13 cellular contexts compared by ENCODE assay signal in the genomic region with DNA sequence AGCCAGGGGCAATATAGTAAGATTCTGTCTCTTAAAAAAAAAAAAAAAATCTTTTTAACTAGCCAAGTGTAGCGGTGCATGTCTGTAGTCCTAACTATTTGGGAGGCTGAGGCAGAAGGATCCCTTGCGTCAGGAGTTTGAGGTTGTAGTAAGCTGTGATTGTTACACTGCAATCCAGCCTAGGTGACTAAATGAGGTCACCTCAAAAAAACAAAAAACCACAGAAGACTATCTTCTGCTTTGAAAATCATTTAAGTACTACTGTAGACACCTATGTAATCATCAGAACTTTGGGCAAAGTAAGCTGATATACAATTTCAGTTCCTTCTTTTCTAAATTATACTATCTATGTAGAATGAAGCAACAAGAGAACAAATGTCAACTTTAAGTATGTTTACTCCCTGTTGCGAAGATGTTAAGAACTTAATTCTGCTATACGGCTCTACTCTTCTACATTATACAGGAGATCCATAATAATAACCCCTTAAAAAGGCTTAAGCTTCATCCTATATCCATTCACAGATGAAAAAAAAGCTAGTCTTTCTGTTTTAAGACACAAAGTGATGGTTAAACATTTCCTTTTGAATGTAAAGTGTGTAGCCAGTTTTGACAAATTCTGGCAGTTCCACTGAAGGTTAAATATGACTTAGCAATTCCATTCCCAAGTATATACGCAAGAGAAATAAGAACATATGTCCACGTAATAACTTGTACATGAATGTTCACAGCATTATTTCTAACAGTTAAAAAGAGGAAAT. TPM values are rescaled to one million over a fixed set of nuclear protein-coding genes. Genes with fewer than 3 reads are reported as not detected.
DNase-seq lines count a peak whose midpoint lies in the region; ATAC-seq and TF ChIP-seq lines count a peak whose summit lies in the region.
"Had no signal": no experiment of that assay in that cellular context is flagged by ENCODE, and none has a peak within 500 bp of the region (broad histone marks: within the 10 kb centered on the region; RNA-seq: fewer than 3 reads in every experiment).

No MANE protein-coding gene starts in this region.

- peak; percentile 97 for ATAC-seq in GM18907 (IDR thresholded peaks at IDR 0.05; ENCODE audit: unreplicated experiment)
- ATAC-seq in HG02588 (IDR thresholded peaks at IDR 0.05; ENCODE audit: unreplicated experiment), result peak; percentile 96
- peak; percentile 98 for ATAC-seq in HG03439 (IDR thresholded peaks at IDR 0.05; ENCODE audit: unreplicated experiment)
- no peak for ATAC-seq in sciatic nerve
- ATAC-seq in psoas muscle, result no peak

- H3K4me1 ChIP-seq in psoas muscle, result no peaks in the 10 kb centered on the region
- H3K4me1 ChIP-seq: testis had no signal

- WGBS in psoas muscle, 3 donors, result 94 to 96% (median 96%) methylated on average over 6 of the region's 6 CpGs

- TF ChIP-seq CTCF in WERI-Rb-1 (IDR thresholded peaks at IDR 0.05; ENCODE audit: low read depth, low read length) (no peak), psoas muscle (IDR thresholded peaks at IDR 0.05) (no peak)

- H3K9me3 ChIP-seq in WERI-Rb-1 (ENCODE audit: severe bottlenecking) (no peaks in the 10 kb centered on the region), psoas muscle (no peaks in the 10 kb centered on the region)
- H3K9me3 ChIP-seq: testis had no signal

- intact Hi-C loops in sciatic nerve (cut with DNase I), result no loop called here
- intact Hi-C loops in psoas muscle (cut with DNase I), result no loop called here

- no peak overlapping the region for H3K27ac ChIP-seq in WERI-Rb-1
- H3K27ac ChIP-seq in psoas muscle, result no peak overlapping the region
- H3K27ac ChIP-seq: hepatocyte, testis had no signal

- no peaks in the 10 kb centered on the region for H3K36me3 ChIP-seq in WERI-Rb-1
- H3K36me3 ChIP-seq in psoas muscle (ENCODE audit: insufficient read depth in 1 of 2, low read depth in 1 of 2), result no peaks in the 10 kb centered on the region

- H3K27me3 ChIP-seq in WERI-Rb-1 (ENCODE audit: insufficient read depth, low read depth, severe bottlenecking), result no peaks in the 10 kb centered on the region
- H3K27me3 ChIP-seq in psoas muscle (ENCODE audit: insufficient read depth in 3 of 3, low read length in 2 of 3), result no peaks in the 10 kb centered on the region
- H3K27me3 ChIP-seq: hepatocyte, testis had no signal

- no peak overlapping the region for H3K4me3 ChIP-seq in WERI-Rb-1 (ENCODE audit: low read depth, low read length)
- H3K4me3 ChIP-seq in psoas muscle, result no peak overlapping the region
- H3K4me3 ChIP-seq: hepatocyte, testis had no signal

- peak; percentile 4 for DNase-seq in CD1c-positive myeloid dendritic cell (ENCODE audit: extremely low spot score)
- no peak for DNase-seq in sciatic nerve (ENCODE audit: low spot score)
- DNase-seq in WERI-Rb-1, result no peak
- DNase-seq in psoas muscle, result no peak
- DNase-seq in AG08396 (ENCODE audit: low spot score), result no peak
- DNase-seq: KBM-7, NCI-H748 treated with DMSO at 0.1 percent for 48 hours, T-helper 9 cell, testis had no signal

RNA-seq across cellular contexts. Expression of a gene that starts 15.2 kb away (rescaled TPM):
- total RNA-seq in sciatic nerve (not detected), psoas muscle (not detected)
- polyA plus RNA-seq in psoas muscle, result not detected
- polyA plus RNA-seq: hepatocyte had no signal

Comparison
In these comparisons a context has a peak if more than half of its experiments do, and no peak if none do; other contexts are left out.
1. ATAC-seq: peak in GM18907 (single experiment), HG02588 (single experiment) and HG03439 (single experiment); none in sciatic nerve (single experiment) and psoas muscle (0 of 4).